Comparison of ENCODE assay signal across 1 cellular context in the genomic region with DNA sequence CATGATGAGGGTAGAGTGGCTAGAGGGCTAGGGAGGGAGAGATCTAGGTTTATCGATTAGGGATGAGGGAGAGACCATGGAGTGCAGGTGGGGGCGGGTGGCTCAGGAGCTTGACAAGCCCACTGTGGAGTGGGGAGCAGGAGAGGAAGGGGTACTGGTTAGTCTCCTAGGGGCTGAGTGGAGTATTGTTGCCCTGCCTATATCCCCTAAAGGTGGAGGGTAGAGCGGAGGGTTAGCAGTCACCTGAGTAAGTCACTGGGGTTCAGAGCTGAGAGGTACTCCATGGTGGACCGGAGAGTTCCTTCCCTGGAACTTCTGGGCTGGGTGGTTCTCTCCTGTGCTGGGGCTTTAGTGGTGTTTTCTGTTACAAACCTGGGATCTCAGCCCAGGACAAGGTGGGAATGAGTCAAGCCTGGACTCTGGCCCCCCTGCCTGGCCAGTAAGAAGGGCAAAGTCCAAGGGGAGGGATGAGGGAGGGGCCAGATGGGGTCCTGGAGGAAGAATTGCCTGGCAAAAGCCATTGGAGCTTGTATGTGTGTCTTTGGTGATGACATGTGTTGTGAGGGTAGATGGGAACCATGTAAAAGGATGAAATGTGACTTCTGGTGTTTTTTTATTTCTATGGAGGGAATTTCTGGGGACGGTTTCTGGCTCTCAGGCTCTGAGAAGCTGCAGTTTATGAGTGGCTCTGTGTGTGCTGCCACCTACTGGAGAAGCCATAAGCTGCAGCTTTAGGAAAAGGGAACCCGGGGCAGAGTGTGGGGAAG.
TF ChIP-seq lines count a peak whose summit lies in the region.

A gene with protein sequence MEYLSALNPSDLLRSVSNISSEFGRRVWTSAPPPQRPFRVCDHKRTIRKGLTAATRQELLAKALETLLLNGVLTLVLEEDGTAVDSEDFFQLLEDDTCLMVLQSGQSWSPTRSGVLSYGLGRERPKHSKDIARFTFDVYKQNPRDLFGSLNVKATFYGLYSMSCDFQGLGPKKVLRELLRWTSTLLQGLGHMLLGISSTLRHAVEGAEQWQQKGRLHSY (minus strand): TSS at position 403 of the 767 bp plus-strand sequence. CDS start 119 bp downstream, at position 284.

TF ChIP-seq in HepG2, 621 proteins besides CTCF, POLR2A, EP300 and RAD21 (continued from another document and continues in another):
- 0 out of 2 replicates have a peak, but pooled peaks have one; percentile 71 for TF ChIP-seq ZNF362 (CRISPR knock-in tag; IDR thresholded peaks at IDR 0.05; ENCODE audit: borderline replicate concordance)
- TF ChIP-seq ZFP1 (CRISPR knock-in tag; IDR thresholded peaks at IDR 0.05), result peak; percentile 84; the same call in 1 of the 2 replicates
- no peak for TF ChIP-seq DNMT1 (CRISPR knock-in tag; IDR thresholded peaks at IDR 0.05)
- peak; percentile 97 for TF ChIP-seq HNF1B (CRISPR knock-in tag; IDR thresholded peaks at IDR 0.05)
- TF ChIP-seq ZFY (CRISPR knock-in tag; IDR thresholded peaks at IDR 0.05), result no peak; the same call in none of the 2 replicates
- TF ChIP-seq MXI1 (IDR thresholded peaks at IDR 0.05; ENCODE audit: borderline replicate concordance, low read depth, low read length), result peak; percentile 75; the same call in 1 of the 3 replicates
- no peak for TF ChIP-seq FOXA1 (IDR thresholded peaks at IDR 0.05)
- TF ChIP-seq FOXA1 (CRISPR knock-in tag; IDR thresholded peaks at IDR 0.05), result peak; percentile 50
- TF ChIP-seq BRCA1 (CRISPR knock-in tag; IDR thresholded peaks at IDR 0.05), result no peak
- no peak for TF ChIP-seq SRSF4 (IDR thresholded peaks at IDR 0.05; ENCODE audit: low read depth, low read length, poor library complexity, severe bottlenecking)
- TF ChIP-seq, protein P1, sequence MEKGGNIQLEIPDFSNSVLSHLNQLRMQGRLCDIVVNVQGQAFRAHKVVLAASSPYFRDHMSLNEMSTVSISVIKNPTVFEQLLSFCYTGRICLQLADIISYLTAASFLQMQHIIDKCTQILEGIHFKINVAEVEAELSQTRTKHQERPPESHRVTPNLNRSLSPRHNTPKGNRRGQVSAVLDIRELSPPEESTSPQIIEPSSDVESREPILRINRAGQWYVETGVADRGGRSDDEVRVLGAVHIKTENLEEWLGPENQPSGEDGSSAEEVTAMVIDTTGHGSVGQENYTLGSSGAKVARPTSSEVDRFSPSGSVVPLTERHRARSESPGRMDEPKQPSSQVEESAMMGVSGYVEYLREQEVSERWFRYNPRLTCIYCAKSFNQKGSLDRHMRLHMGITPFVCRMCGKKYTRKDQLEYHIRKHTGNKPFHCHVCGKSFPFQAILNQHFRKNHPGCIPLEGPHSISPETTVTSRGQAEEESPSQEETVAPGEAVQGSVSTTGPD (CRISPR knock-in tag; IDR thresholded peaks at IDR 0.05), result no peak; the same call in 1 of the 2 replicates
- peak; percentile 97 for TF ChIP-seq ZNF331 (CRISPR knock-in tag; IDR thresholded peaks at IDR 0.05)
- TF ChIP-seq, protein P2, sequence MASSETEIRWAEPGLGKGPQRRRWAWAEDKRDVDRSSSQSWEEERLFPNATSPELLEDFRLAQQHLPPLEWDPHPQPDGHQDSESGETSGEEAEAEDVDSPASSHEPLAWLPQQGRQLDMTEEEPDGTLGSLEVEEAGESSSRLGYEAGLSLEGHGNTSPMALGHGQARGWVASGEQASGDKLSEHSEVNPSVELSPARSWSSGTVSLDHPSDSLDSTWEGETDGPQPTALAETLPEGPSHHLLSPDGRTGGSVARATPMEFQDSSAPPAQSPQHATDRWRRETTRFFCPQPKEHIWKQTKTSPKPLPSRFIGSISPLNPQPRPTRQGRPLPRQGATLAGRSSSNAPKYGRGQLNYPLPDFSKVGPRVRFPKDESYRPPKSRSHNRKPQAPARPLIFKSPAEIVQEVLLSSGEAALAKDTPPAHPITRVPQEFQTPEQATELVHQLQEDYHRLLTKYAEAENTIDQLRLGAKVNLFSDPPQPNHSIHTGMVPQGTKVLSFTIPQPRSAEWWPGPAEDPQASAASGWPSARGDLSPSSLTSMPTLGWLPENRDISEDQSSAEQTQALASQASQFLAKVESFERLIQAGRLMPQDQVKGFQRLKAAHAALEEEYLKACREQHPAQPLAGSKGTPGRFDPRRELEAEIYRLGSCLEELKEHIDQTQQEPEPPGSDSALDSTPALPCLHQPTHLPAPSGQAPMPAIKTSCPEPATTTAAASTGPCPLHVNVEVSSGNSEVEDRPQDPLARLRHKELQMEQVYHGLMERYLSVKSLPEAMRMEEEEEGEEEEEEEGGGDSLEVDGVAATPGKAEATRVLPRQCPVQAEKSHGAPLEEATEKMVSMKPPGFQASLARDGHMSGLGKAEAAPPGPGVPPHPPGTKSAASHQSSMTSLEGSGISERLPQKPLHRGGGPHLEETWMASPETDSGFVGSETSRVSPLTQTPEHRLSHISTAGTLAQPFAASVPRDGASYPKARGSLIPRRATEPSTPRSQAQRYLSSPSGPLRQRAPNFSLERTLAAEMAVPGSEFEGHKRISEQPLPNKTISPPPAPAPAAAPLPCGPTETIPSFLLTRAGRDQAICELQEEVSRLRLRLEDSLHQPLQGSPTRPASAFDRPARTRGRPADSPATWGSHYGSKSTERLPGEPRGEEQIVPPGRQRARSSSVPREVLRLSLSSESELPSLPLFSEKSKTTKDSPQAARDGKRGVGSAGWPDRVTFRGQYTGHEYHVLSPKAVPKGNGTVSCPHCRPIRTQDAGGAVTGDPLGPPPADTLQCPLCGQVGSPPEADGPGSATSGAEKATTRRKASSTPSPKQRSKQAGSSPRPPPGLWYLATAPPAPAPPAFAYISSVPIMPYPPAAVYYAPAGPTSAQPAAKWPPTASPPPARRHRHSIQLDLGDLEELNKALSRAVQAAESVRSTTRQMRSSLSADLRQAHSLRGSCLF (CRISPR knock-in tag; IDR thresholded peaks at IDR 0.05; ENCODE audit: borderline replicate concordance), result no peak
- TF ChIP-seq DNMT3B (CRISPR knock-in tag; conservative IDR thresholded peaks at IDR 0.05), result peak; percentile 96
- no peak for TF ChIP-seq ZNF468 (CRISPR knock-in tag; IDR thresholded peaks at IDR 0.05)
- TF ChIP-seq KMT2B (CRISPR knock-in tag; IDR thresholded peaks at IDR 0.05), result peak; percentile 79
- TF ChIP-seq ZNF564 (CRISPR knock-in tag; IDR thresholded peaks at IDR 0.05), result no peak
- peak; percentile 90; the same call in 1 of the 2 replicates for TF ChIP-seq ZBTB3 (CRISPR knock-in tag; IDR thresholded peaks at IDR 0.05; ENCODE audit: borderline replicate concordance, low read depth)
- no peak for TF ChIP-seq ZFAT (CRISPR knock-in tag; conservative IDR thresholded peaks at IDR 0.05)
- no peak for TF ChIP-seq NPAS2 (CRISPR knock-in tag; IDR thresholded peaks at IDR 0.05; ENCODE audit: borderline replicate concordance)
- peak; percentile 98 for TF ChIP-seq POLR2G (IDR thresholded peaks at IDR 0.05; ENCODE audit: low read depth, low read length)
- TF ChIP-seq ZNF589 (CRISPR knock-in tag; conservative IDR thresholded peaks at IDR 0.05), result no peak
- TF ChIP-seq, protein P3, sequence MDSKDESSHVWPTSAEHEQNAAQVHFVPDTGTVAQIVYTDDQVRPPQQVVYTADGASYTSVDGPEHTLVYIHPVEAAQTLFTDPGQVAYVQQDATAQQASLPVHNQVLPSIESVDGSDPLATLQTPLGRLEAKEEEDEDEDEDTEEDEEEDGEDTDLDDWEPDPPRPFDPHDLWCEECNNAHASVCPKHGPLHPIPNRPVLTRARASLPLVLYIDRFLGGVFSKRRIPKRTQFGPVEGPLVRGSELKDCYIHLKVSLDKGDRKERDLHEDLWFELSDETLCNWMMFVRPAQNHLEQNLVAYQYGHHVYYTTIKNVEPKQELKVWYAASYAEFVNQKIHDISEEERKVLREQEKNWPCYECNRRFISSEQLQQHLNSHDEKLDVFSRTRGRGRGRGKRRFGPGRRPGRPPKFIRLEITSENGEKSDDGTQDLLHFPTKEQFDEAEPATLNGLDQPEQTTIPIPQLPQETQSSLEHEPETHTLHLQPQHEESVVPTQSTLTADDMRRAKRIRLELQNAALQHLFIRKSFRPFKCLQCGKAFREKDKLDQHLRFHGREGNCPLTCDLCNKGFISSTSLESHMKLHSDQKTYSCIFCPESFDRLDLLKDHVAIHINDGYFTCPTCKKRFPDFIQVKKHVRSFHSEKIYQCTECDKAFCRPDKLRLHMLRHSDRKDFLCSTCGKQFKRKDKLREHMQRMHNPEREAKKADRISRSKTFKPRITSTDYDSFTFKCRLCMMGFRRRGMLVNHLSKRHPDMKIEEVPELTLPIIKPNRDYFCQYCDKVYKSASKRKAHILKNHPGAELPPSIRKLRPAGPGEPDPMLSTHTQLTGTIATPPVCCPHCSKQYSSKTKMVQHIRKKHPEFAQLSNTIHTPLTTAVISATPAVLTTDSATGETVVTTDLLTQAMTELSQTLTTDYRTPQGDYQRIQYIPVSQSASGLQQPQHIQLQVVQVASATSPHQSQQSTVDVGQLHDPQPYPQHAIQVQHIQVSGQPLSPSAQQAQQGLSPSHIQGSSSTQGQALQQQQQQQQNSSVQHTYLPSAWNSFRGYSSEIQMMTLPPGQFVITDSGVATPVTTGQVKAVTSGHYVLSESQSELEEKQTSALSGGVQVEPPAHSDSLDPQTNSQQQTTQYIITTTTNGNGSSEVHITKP (CRISPR knock-in tag; IDR thresholded peaks at IDR 0.05; ENCODE audit: low read depth), result peak; percentile 94
- TF ChIP-seq, protein P4, sequence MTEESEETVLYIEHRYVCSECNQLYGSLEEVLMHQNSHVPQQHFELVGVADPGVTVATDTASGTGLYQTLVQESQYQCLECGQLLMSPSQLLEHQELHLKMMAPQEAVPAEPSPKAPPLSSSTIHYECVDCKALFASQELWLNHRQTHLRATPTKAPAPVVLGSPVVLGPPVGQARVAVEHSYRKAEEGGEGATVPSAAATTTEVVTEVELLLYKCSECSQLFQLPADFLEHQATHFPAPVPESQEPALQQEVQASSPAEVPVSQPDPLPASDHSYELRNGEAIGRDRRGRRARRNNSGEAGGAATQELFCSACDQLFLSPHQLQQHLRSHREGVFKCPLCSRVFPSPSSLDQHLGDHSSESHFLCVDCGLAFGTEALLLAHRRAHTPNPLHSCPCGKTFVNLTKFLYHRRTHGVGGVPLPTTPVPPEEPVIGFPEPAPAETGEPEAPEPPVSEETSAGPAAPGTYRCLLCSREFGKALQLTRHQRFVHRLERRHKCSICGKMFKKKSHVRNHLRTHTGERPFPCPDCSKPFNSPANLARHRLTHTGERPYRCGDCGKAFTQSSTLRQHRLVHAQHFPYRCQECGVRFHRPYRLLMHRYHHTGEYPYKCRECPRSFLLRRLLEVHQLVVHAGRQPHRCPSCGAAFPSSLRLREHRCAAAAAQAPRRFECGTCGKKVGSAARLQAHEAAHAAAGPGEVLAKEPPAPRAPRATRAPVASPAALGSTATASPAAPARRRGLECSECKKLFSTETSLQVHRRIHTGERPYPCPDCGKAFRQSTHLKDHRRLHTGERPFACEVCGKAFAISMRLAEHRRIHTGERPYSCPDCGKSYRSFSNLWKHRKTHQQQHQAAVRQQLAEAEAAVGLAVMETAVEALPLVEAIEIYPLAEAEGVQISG (CRISPR knock-in tag; IDR thresholded peaks at IDR 0.05), result peak; percentile 94
- peak; percentile 90 for TF ChIP-seq TEAD3 (CRISPR knock-in tag; optimal IDR thresholded peaks at IDR 0.05; ENCODE audit: borderline replicate concordance)
- 0 out of 2 replicates have a peak, but pooled peaks have one; percentile 8 for TF ChIP-seq ZNF674 (CRISPR knock-in tag; IDR thresholded peaks at IDR 0.05; ENCODE audit: low read depth)
- TF ChIP-seq ZMAT3 (CRISPR knock-in tag; conservative IDR thresholded peaks at IDR 0.05), result peak; percentile 36
- TF ChIP-seq, protein P5, sequence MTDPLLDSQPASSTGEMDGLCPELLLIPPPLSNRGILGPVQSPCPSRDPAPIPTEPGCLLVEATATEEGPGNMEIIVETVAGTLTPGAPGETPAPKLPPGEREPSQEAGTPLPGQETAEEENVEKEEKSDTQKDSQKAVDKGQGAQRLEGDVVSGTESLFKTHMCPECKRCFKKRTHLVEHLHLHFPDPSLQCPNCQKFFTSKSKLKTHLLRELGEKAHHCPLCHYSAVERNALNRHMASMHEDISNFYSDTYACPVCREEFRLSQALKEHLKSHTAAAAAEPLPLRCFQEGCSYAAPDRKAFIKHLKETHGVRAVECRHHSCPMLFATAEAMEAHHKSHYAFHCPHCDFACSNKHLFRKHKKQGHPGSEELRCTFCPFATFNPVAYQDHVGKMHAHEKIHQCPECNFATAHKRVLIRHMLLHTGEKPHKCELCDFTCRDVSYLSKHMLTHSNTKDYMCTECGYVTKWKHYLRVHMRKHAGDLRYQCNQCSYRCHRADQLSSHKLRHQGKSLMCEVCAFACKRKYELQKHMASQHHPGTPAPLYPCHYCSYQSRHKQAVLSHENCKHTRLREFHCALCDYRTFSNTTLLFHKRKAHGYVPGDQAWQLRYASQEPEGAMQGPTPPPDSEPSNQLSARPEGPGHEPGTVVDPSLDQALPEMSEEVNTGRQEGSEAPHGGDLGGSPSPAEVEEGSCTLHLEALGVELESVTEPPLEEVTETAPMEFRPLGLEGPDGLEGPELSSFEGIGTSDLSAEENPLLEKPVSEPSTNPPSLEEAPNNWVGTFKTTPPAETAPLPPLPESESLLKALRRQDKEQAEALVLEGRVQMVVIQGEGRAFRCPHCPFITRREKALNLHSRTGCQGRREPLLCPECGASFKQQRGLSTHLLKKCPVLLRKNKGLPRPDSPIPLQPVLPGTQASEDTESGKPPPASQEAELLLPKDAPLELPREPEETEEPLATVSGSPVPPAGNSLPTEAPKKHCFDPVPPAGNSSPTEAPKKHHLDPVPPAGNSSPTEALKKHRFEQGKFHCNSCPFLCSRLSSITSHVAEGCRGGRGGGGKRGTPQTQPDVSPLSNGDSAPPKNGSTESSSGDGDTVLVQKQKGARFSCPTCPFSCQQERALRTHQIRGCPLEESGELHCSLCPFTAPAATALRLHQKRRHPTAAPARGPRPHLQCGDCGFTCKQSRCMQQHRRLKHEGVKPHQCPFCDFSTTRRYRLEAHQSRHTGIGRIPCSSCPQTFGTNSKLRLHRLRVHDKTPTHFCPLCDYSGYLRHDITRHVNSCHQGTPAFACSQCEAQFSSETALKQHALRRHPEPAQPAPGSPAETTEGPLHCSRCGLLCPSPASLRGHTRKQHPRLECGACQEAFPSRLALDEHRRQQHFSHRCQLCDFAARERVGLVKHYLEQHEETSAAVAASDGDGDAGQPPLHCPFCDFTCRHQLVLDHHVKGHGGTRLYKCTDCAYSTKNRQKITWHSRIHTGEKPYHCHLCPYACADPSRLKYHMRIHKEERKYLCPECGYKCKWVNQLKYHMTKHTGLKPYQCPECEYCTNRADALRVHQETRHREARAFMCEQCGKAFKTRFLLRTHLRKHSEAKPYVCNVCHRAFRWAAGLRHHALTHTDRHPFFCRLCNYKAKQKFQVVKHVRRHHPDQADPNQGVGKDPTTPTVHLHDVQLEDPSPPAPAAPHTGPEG (CRISPR knock-in tag; IDR thresholded peaks at IDR 0.05), result no peak
- TF ChIP-seq ZFP36L1 (CRISPR knock-in tag; IDR thresholded peaks at IDR 0.05), result peak; percentile 91
